ENCODE assay signal across 6 cellular contexts in the genomic region with DNA sequence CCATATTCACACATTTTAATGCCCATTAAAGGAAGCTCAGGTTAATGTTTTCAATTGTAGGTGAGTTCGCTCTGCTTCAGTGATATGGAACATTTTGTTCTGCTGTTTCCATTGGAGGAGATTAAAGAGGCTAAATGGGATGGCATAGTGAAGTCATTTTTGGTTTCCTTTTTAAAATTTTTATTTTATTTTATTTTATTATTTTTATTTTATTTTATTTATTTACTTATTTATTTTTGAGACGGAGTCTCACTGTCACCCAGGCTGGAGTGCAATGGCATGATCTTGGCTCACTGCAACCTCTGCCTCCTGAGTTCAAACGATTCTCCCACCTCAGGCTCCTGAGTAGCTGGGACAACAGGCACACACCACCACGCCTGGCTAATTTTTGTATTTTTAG. TPM values are rescaled to one million over a fixed set of nuclear protein-coding genes. Genes with fewer than 3 reads are reported as not detected.
"Had no signal": no experiment of that assay in that cellular context is flagged by ENCODE, and none has a peak within 500 bp of the region (broad histone marks: within the 10 kb centered on the region; RNA-seq: fewer than 3 reads in every experiment).

No MANE protein-coding gene starts in this region.

RNA-seq across cellular contexts. Expression of gene ASIP, which starts 0.8 kb away (rescaled TPM):
- total RNA-seq: HT-29, M059J, PC-9, Peyer's patch, RPMI7951, SJCRH30 had no signal
